13 cellular contexts compared by ENCODE assay signal in the genomic region with DNA sequence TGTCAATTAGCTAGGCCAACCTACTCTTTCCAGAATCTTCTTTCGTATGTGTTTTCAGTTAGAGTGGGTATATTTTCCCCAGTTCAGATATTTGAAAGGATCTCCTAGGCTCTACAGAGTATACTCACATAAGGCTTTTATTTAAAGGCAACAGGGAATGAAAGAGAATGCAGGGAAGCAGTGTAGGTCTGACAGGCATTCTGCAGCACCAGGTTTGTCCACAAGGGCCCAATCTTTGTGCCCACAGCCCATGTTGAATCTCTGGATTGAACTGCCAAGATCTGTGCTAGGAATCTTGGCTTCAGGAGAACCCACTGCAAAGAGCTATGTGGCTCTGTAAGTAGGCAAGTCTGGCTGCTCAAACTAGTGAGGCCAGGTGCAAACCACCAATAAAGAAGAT. TPM values are rescaled to one million over a fixed set of nuclear protein-coding genes. Genes with fewer than 3 reads are reported as not detected.
DNase-seq lines count a peak whose midpoint lies in the region; ATAC-seq and TF ChIP-seq lines count a peak whose summit lies in the region.
"Had no signal": no experiment of that assay in that cellular context is flagged by ENCODE, and none has a peak within 500 bp of the region (broad histone marks: within the 10 kb centered on the region; RNA-seq: fewer than 3 reads in every experiment).

No MANE protein-coding gene starts in this region.

- no peak overlapping the region for H3K27ac Mint-ChIP-seq in HFFc6
- no peak overlapping the region for H3K27ac Mint-ChIP-seq in activated CD8-positive, alpha-beta T cell treated with anti-CD3 and anti-CD28 coated beads, Interleukin-2, amount 10 ng/mL, durations not matched to agents 7 days and 5 days
- H3K27ac Mint-ChIP-seq: CD8-positive, alpha-beta T cell had no signal

- no peak overlapping the region for H2BK15ac ChIP-seq in mesenchymal stem cell (ENCODE audit: low read depth, poor library complexity, severe bottlenecking)

- ATAC-seq in GM21529 (IDR thresholded peaks at IDR 0.05; ENCODE audit: unreplicated experiment), result no peak
- no peak for ATAC-seq in activated CD8-positive, alpha-beta T cell treated with anti-CD3 and anti-CD28 coated beads, Interleukin-2, amount 10 ng/mL, durations not matched to agents 7 days and 5 days
- ATAC-seq: CD8-positive, alpha-beta T cell had no signal

- H4K91ac ChIP-seq in mesenchymal stem cell (ENCODE audit: low read length), result no peak overlapping the region

- DNase-seq in HFFc6 (no peak), brain microvascular endothelial cell (no peak), mesenchymal stem cell (no peak), uterus (no peak), activated T-cell treated with anti-CD3 and anti-CD28 coated beads for 4 hours (no peak)
- DNase-seq in activated CD8-positive, alpha-beta T cell treated with anti-CD3 and anti-CD28 coated beads, Interleukin-2, amount 10 ng/mL, durations not matched to agents 7 days and 5 days, result no peak
- DNase-seq: CD8-positive, alpha-beta T cell; HCEC 1CT; NCI-H1092 treated with DMSO at 0.1 percent for 48 hours; NCI-H1694 treated with DMSO at 0.1 percent for 48 hours had no signal

- no peaks in the 10 kb centered on the region for H3K79me1 ChIP-seq in mesenchymal stem cell (replicated peaks; ENCODE audit: low read length, poor library complexity, severe bottlenecking)

- CTCF ChIA-PET in activated CD8-positive, alpha-beta T cell treated with anti-CD3 and anti-CD28 coated beads, Interleukin-2, amount 10 ng/mL, durations not matched to agents 7 days and 5 days (lab: Charles Lee), result interaction anchor here (0.6 kb wide), 1 partner anchor 23 kb away, joined by 3 read pairs; no protein-coding TSS in a partner anchor

- H3K27me3 ChIP-seq in brain microvascular endothelial cell (replicated peaks), result no peaks in the 10 kb centered on the region
- no peaks in the 10 kb centered on the region for H3K27me3 ChIP-seq in mesenchymal stem cell (ENCODE audit: control insufficient read depth in 1 of 2, insufficient read depth in 1 of 2, low read length in 2 of 2)
- no peaks in the 10 kb centered on the region for H3K27me3 ChIP-seq in uterus

- no peak overlapping the region for H3K4me2 ChIP-seq in mesenchymal stem cell (ENCODE audit: low read length, poor library complexity, severe bottlenecking)

- POLR2A ChIA-PET in activated CD8-positive, alpha-beta T cell treated with anti-CD3 and anti-CD28 coated beads, Interleukin-2, amount 10 ng/mL, durations not matched to agents 7 days and 5 days (lab: Charles Lee), result no interaction called here

- peaks cover 37% of the 10 kb centered on the region for H3K4me1 Mint-ChIP-seq in HFFc6 (ENCODE audit: low read depth)
- H3K4me1 Mint-ChIP-seq in activated CD8-positive, alpha-beta T cell treated with anti-CD3 and anti-CD28 coated beads, Interleukin-2, amount 10 ng/mL, durations not matched to agents 7 days and 5 days (ENCODE audit: low read depth), result no peaks in the 10 kb centered on the region

- no peak overlapping the region for H3K4me3 Mint-ChIP-seq in HFFc6
- no peak overlapping the region for H3K4me3 Mint-ChIP-seq in activated CD8-positive, alpha-beta T cell treated with anti-CD3 and anti-CD28 coated beads, Interleukin-2, amount 10 ng/mL, durations not matched to agents 7 days and 5 days
- H3K4me3 Mint-ChIP-seq: CD8-positive, alpha-beta T cell had no signal

- no peak overlapping the region for H2BK5ac ChIP-seq in mesenchymal stem cell (ENCODE audit: low read depth, low read length, poor library complexity, severe bottlenecking)

- no peak overlapping the region for H2AFZ ChIP-seq in mesenchymal stem cell (ENCODE audit: low read depth, low read length)

- no peak overlapping the region for H3K14ac ChIP-seq in mesenchymal stem cell (ENCODE audit: low read length in 2 of 2)

- H3K18ac ChIP-seq in mesenchymal stem cell (ENCODE audit: low read depth in 1 of 2, low read length in 2 of 2), result peak overlapping the region in 1 of 2 experiments; percentile 21

- H3K36me3 ChIP-seq in brain microvascular endothelial cell (replicated peaks) (no peaks in the 10 kb centered on the region), mesenchymal stem cell (ENCODE audit: control insufficient read depth in 1 of 2, insufficient read depth in 2 of 2, low read depth in 1 of 2, low read length in 2 of 2) (no peaks in the 10 kb centered on the region), uterus (no peaks in the 10 kb centered on the region)

- H3K4me1 ChIP-seq in mesenchymal stem cell (ENCODE audit: control insufficient read depth, insufficient read depth, low read depth, low read length) (peaks cover 1% of the 10 kb centered on the region), uterus (peaks cover 0 to 4% of the 10 kb centered on the region in 2 donors)

- TF ChIP-seq CTCF in HFFc6 (IDR thresholded peaks at IDR 0.05) (0 out of 2 replicates have a peak, but pooled peaks have one; percentile 20), brain microvascular endothelial cell (IDR thresholded peaks at IDR 0.05; ENCODE audit: low read depth, low read length, missing control alignments) (peak; percentile 17), uterus (IDR thresholded peaks at IDR 0.05) (no peak)

- H3K9me3 ChIP-seq in mesenchymal stem cell (ENCODE audit: control insufficient read depth, low read length) (peaks cover 8% of the 10 kb centered on the region), uterus (no peaks in the 10 kb centered on the region)

- H3K9me3 Mint-ChIP-seq in HFFc6, result peaks cover 22% of the 10 kb centered on the region
- no peaks in the 10 kb centered on the region for H3K9me3 Mint-ChIP-seq in activated CD8-positive, alpha-beta T cell treated with anti-CD3 and anti-CD28 coated beads, Interleukin-2, amount 10 ng/mL, durations not matched to agents 7 days and 5 days (ENCODE audit: insufficient read depth)

- H3K23ac ChIP-seq in mesenchymal stem cell (ENCODE audit: low read length in 2 of 2), result no peak overlapping the region

- peak overlapping the region; percentile 14 to 83 for H2BK12ac ChIP-seq in mesenchymal stem cell (ENCODE audit: low read length in 2 of 2)

- no peak overlapping the region for H3K27ac ChIP-seq in brain microvascular endothelial cell
- H3K27ac ChIP-seq in mesenchymal stem cell (ENCODE audit: low read length, poor library complexity, severe bottlenecking), result no peak overlapping the region
- H3K27ac ChIP-seq in uterus, result peak overlapping the region; percentile 49 to 53
- H3K27ac ChIP-seq: HL-60, SK-N-MC had no signal

- H3K4me3 ChIP-seq in brain microvascular endothelial cell (ENCODE audit: low read depth, low read length) (no peak overlapping the region), mesenchymal stem cell (ENCODE audit: insufficient read depth in 1 of 2, low read depth in 1 of 2, low read length in 2 of 2) (no peak overlapping the region), uterus (no peak overlapping the region)
- H3K4me3 ChIP-seq: SK-N-MC had no signal

- H3K27me3 Mint-ChIP-seq in HFFc6 (ENCODE audit: insufficient read depth), result no peaks in the 10 kb centered on the region
- no peaks in the 10 kb centered on the region for H3K27me3 Mint-ChIP-seq in activated CD8-positive, alpha-beta T cell treated with anti-CD3 and anti-CD28 coated beads, Interleukin-2, amount 10 ng/mL, durations not matched to agents 7 days and 5 days (ENCODE audit: low read depth)

- in situ Hi-C loops in brain microvascular endothelial cell (cut with HindIII; ENCODE audit: low pct_ligation_motif_present, low sequenced_read_pairs), result no loop called here

- intact Hi-C loops in uterus (cut with DNase I; ENCODE audit: low total_unique reads), result no loop called here

- H3K36me3 Mint-ChIP-seq in HFFc6 (ENCODE audit: low read depth), result peaks cover 32% of the 10 kb centered on the region
- H3K36me3 Mint-ChIP-seq in activated CD8-positive, alpha-beta T cell treated with anti-CD3 and anti-CD28 coated beads, Interleukin-2, amount 10 ng/mL, durations not matched to agents 7 days and 5 days (ENCODE audit: low read depth), result no peaks in the 10 kb centered on the region
- H3K36me3 Mint-ChIP-seq: CD8-positive, alpha-beta T cell had no signal

- no peak overlapping the region for H2BK120ac ChIP-seq in mesenchymal stem cell (ENCODE audit: low read depth, low read length)

- TF ChIP-seq POLR2A in uterus (IDR thresholded peaks at IDR 0.05), result no peak

- no CpG with 5 or more reads among the region's 1 CpG for WGBS in mesenchymal stem cell

- H4K8ac ChIP-seq in mesenchymal stem cell (ENCODE audit: low read length), result peak overlapping the region; percentile 70

- no peak overlapping the region for H2AK5ac ChIP-seq in mesenchymal stem cell (ENCODE audit: low read length, severe bottlenecking)

- H3K4ac ChIP-seq in mesenchymal stem cell (ENCODE audit: low read depth in 1 of 2, low read length in 2 of 2), result no peak overlapping the region

- H3K9ac ChIP-seq in mesenchymal stem cell (ENCODE audit: low read length), result peak overlapping the region; percentile 18

RNA-seq across cellular contexts. Expression of a gene that starts 24.2 kb away (rescaled TPM):
- 1 to 10 TPM; 5.5 to 7.2 (median 6.4) TPM for total RNA-seq in HFFc6 (2021; fragmentation: NEBNext Ultra II Directional; extraction: Animal tissue kit (Norgen Biotek cat#: 25700))
- 0.69 TPM for polyA plus RNA-seq in mesenchymal stem cell (2013, experiment 1 of 2)
- 0.86 TPM for polyA plus RNA-seq in mesenchymal stem cell (2013, experiment 2 of 2)
- 10 to 100 TPM in 3 of 4 donors, 1 to 10 TPM in 1; 6.6 to 85.2 (median 53.3) TPM for total RNA-seq in uterus
- total RNA-seq in activated CD8-positive, alpha-beta T cell treated with anti-CD3 and anti-CD28 coated beads, Interleukin-2, amount 10 ng/mL, durations not matched to agents 7 days and 5 days, result not detected
- total RNA-seq: CD8-positive, alpha-beta T cell had no signal

Comparison
In these comparisons a context has a peak if more than half of its experiments do, and no peak if none do; other contexts are left out.
1. CTCF ChIP-seq: peak in HFFc6 (single experiment) and brain microvascular endothelial cell (single experiment); none in uterus (0 of 4).
2. H3K27ac ChIP-seq: peak in uterus (2 of 2); none in brain microvascular endothelial cell (single experiment) and mesenchymal stem cell (single experiment).
3. RNA of a gene that starts 24.2 kb away (total RNA-seq): 6.6 to 85.2 TPM in uterus and 5.5 to 7.2 TPM in HFFc6; not detected in activated CD8-positive, alpha-beta T cell treated with anti-CD3 and anti-CD28 coated beads, Interleukin-2, amount 10 ng/mL, durations not matched to agents 7 days and 5 days; every median in the first group is over 4 times any median in the second.